ENCODE assay signal across 17 cellular contexts in the genomic region with DNA sequence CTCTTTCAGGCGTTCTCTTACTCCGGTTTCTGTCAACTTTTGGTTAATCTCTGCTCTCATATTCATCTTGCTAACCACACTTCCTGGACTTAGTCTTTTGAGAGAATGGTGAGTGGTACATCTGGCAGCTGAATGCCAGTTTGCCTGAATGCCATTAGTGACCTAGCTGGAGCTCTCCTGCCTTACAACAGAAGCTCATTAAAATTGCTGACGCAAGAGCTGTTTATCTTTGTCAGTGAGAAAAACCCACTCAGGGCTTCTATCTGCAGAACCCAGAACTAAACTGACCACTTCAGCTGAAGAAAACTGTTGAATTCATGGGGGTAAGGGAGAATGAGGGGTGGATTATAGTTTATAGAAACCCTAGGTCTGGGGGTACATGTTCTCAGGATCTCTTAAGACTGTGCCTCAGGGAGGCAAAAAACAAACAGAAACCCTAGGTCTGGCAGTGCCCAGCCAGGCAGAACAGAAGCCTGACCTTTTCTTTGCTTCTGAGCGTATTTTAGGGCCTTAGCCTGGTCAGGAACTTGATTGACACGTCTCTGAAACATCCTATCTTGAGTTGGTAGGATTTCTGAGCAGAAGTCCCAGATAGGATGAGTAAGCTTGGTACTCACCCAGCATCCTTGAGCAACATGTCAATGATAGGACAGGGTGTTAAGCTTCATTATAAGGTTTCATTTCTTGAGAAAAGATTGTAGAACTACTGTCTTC. TPM values are rescaled to one million over a fixed set of nuclear protein-coding genes. Genes with fewer than 3 reads are reported as not detected.
DNase-seq lines count a peak whose midpoint lies in the region; ATAC-seq, FAIRE-seq and TF ChIP-seq lines count a peak whose summit lies in the region.
"Had no signal": no experiment of that assay in that cellular context is flagged by ENCODE, and none has a peak within 500 bp of the region (broad histone marks: within the 10 kb centered on the region; RNA-seq: fewer than 3 reads in every experiment).

No MANE protein-coding gene starts in this region.

- no peaks in the 10 kb centered on the region for H3K9me3 ChIP-seq in HepG2 (ENCODE audit: low read length)
- H3K9me3 ChIP-seq: body of pancreas had no signal

- no TSS peak for BruUV-seq in HepG2 (replicated peaks; lab: Mats Ljungman, UMichigan)

- FAIRE-seq in HepG2 (lab: Jason Lieb, UNC), result no peak
- FAIRE-seq: G401.6, keratinocyte had no signal

- no peak for ATAC-seq in HepG2
- ATAC-seq: body of pancreas; esophagus mucosa; naive thymus-derived CD8-positive, alpha-beta T cell; stimulated activated effector memory CD8-positive, alpha-beta T cell treated with anti-CD3 and anti-CD28 coated beads, Interleukin-12 subunit alpha, Interleukin-12 subunit beta, amount 100 ng/mL, for 72 hours had no signal

- TF ChIP-seq EP300 in HepG2 (IDR thresholded peaks at IDR 0.05; ENCODE audit: low read depth in 2 of 2, low read length in 2 of 2), result no peak
- TF ChIP-seq EP300 in HepG2 (CRISPR knock-in tag; IDR thresholded peaks at IDR 0.05; ENCODE audit: borderline replicate concordance), result no peak

- intact Hi-C loops in HepG2 (cut with micrococcal nuclease; ENCODE audit: unreplicated experiment), result no loop called here

- H3K79me2 ChIP-seq in HepG2 (ENCODE audit: insufficient read depth, low read length), result no peaks in the 10 kb centered on the region

- peaks cover 4 to 5% of the 10 kb centered on the region in 2 experiments; a peak in 2 of 5 replicates for H3K36me3 ChIP-seq in HepG2 (replicated peaks in 1 of 2; ENCODE audit: control insufficient read depth in 1 of 2, insufficient read depth in 2 of 2, low read length in 2 of 2)

- H3K4me3 ChIP-seq in HepG2 (replicated peaks in 1 of 3; ENCODE audit: insufficient read depth in 1 of 3, low read depth in 2 of 3, low read length in 3 of 3), result no peak overlapping the region
- H3K4me3 ChIP-seq: body of pancreas had no signal

- no peaks in the 10 kb centered on the region for H3K27me3 ChIP-seq in HepG2 (ENCODE audit: control insufficient read depth in 1 of 2, insufficient read depth in 2 of 2, low read length in 2 of 2)
- H3K27me3 ChIP-seq: body of pancreas had no signal

- peaks cover 16% of the 10 kb centered on the region; the same call in 1 of the 2 replicates for H3K4me1 ChIP-seq in HepG2 (ENCODE audit: insufficient read depth, low read length)
- H3K4me1 ChIP-seq: body of pancreas had no signal

- H3K27ac ChIP-seq in temporal lobe (ENCODE audit: low read depth, low read length), result peak overlapping the region; percentile 39
- H3K27ac ChIP-seq in HepG2 (ENCODE audit: extremely low read length, insufficient read depth, low read length), result no peak overlapping the region
- H3K27ac ChIP-seq: body of pancreas had no signal

- 93% methylated on average over 5 of the region's 5 CpGs for WGBS in HepG2 (ENCODE audit: low lambda C conversion rate)

- no peak overlapping the region for H3K9ac ChIP-seq in HepG2 (ENCODE audit: insufficient read depth, low read depth, low read length)

- no peak for TF ChIP-seq RAD21 in HepG2 (CRISPR knock-in tag; IDR thresholded peaks at IDR 0.05)

- H3K4me2 ChIP-seq in HepG2 (ENCODE audit: low read depth, low read length), result no peak overlapping the region

- in situ Hi-C loops in SK-MEL-5 (cut with HindIII; ENCODE audit: low pct_unique_long_range_greater_than_20kb, low sequenced_read_pairs), result no loop called here
- in situ Hi-C loops in HepG2 (cut with HindIII; ENCODE audit: extremely low pct_ligation_motif_present, low pct_unique_long_range_greater_than_20kb), result no loop called here

- CTCF ChIA-PET in HepG2 (lab: Yijun Ruan, JAX; ENCODE audit: low intra/inter-chr PET ratio, low total read pairs), result no interaction called here

- no peak overlapping the region for H2AFZ ChIP-seq in HepG2 (ENCODE audit: low read length)

- DNase-seq in NOMO-1 treated with DMSO at 0.1 percent for 48 hours (lab: John Stamatoyannopoulos, UW; ENCODE audit: unreplicated experiment), result peak; percentile 16
- no peak for DNase-seq in NOMO-1 (lab: John Stamatoyannopoulos, UW; ENCODE audit: unreplicated experiment in 2 of 2)
- DNase-seq in SK-MEL-5 (ENCODE audit: low read depth, low spot score), result peak; percentile 25
- peak; percentile 31 for DNase-seq in fibroblast of peridontal ligament (ENCODE audit: extremely low read depth)
- no peak for DNase-seq in SW480 (ENCODE audit: low spot score)
- DNase-seq in HepG2 (ENCODE audit: low spot score), result no peak
- DNase-seq in hippocampal formation (lab: John Stamatoyannopoulos, UW), result no peak
- DNase-seq: ACHN; body of pancreas; H7; naive thymus-derived CD8-positive, alpha-beta T cell; NCI-H1048 had no signal

- TF ChIP-seq CTCF in HepG2 (CRISPR knock-in tag; IDR thresholded peaks at IDR 0.05), result no peak

- H4K20me1 ChIP-seq in HepG2 (ENCODE audit: insufficient read depth, low read length), result no peaks in the 10 kb centered on the region

- POLR2A ChIA-PET in HepG2 (lab: Yijun Ruan, JAX), result no interaction called here

- TF ChIP-seq POLR2A in HepG2 (IDR thresholded peaks at IDR 0.05; ENCODE audit: insufficient read depth in 1 of 2, low read depth in 2 of 2, low read length in 2 of 2), result no peak

TF ChIP-seq in HepG2, 621 proteins besides CTCF, POLR2A, EP300 and RAD21 (continues in another document):
- TF ChIP-seq ARHGAP35 (CRISPR knock-in tag; IDR thresholded peaks at IDR 0.05; ENCODE audit: borderline replicate concordance), result no peak
- TF ChIP-seq ZSCAN9 (CRISPR knock-in tag; IDR thresholded peaks at IDR 0.05; ENCODE audit: borderline replicate concordance), result no peak
- TF ChIP-seq MXD4 (CRISPR knock-in tag; IDR thresholded peaks at IDR 0.05), result no peak
- TF ChIP-seq MZF1 (CRISPR knock-in tag; IDR thresholded peaks at IDR 0.05; ENCODE audit: borderline replicate concordance), result no peak
- no peak for TF ChIP-seq HHEX (CRISPR knock-in tag; IDR thresholded peaks at IDR 0.05)
- no peak for TF ChIP-seq ZNF569 (CRISPR knock-in tag; IDR thresholded peaks at IDR 0.05; ENCODE audit: borderline replicate concordance)
- TF ChIP-seq, protein P1, sequence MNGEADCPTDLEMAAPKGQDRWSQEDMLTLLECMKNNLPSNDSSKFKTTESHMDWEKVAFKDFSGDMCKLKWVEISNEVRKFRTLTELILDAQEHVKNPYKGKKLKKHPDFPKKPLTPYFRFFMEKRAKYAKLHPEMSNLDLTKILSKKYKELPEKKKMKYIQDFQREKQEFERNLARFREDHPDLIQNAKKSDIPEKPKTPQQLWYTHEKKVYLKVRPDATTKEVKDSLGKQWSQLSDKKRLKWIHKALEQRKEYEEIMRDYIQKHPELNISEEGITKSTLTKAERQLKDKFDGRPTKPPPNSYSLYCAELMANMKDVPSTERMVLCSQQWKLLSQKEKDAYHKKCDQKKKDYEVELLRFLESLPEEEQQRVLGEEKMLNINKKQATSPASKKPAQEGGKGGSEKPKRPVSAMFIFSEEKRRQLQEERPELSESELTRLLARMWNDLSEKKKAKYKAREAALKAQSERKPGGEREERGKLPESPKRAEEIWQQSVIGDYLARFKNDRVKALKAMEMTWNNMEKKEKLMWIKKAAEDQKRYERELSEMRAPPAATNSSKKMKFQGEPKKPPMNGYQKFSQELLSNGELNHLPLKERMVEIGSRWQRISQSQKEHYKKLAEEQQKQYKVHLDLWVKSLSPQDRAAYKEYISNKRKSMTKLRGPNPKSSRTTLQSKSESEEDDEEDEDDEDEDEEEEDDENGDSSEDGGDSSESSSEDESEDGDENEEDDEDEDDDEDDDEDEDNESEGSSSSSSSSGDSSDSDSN (CRISPR knock-in tag; IDR thresholded peaks at IDR 0.05), result no peak
- TF ChIP-seq ZNF446 (CRISPR knock-in tag; IDR thresholded peaks at IDR 0.05), result no peak
- TF ChIP-seq ZNF720 (CRISPR knock-in tag; IDR thresholded peaks at IDR 0.05), result no peak
- no peak for TF ChIP-seq ZNF225 (CRISPR knock-in tag; IDR thresholded peaks at IDR 0.05)
- TF ChIP-seq EEA1 (CRISPR knock-in tag; IDR thresholded peaks at IDR 0.05; ENCODE audit: borderline replicate concordance), result no peak

RNA-seq across cellular contexts. Expression of gene YWHAH, which starts 52.8 kb away (rescaled TPM):
- total RNA-seq in SK-MEL-5 (2014; rRNA removed; shearing (Covaris generic)), result 130 and 140 TPM in 2 replicates
- polyA plus RNA-seq in SK-MEL-5 (2015; cell fraction: cytosol; rRNA removed), result 158 and 164 TPM in 2 replicates
- polyA plus RNA-seq in SK-MEL-5 (2015; cell fraction: nucleus; rRNA removed), result 27.7 and 29.7 TPM in 2 replicates
- 175 TPM for total RNA-seq in temporal lobe
- total RNA-seq in HepG2 (2016; rRNA removed; fragmentation: Illumina TruSeq; extraction: Trizol), result 92.7 and 112 TPM in 2 replicates
- 20.0 and 24.6 TPM in 2 replicates for total RNA-seq in HepG2 (2016; cell fraction: cytosol; rRNA removed; fragmentation: Illumina TruSeq; extraction: Trizol; ENCODE audit: low read depth)
- 93.8 and 101 TPM in 2 replicates for total RNA-seq in HepG2 (2016; cell fraction: insoluble cytoplasmic fraction; rRNA removed; fragmentation: Illumina TruSeq; extraction: Trizol)
- total RNA-seq in HepG2 (2016; cell fraction: membrane; rRNA removed; fragmentation: Illumina TruSeq; extraction: Trizol), result 56.3 and 62.2 TPM in 2 replicates
- 30.2 and 35.4 TPM in 2 replicates for total RNA-seq in HepG2 (2016; cell fraction: nucleus; rRNA removed; fragmentation: Illumina TruSeq; extraction: Trizol)
- polyA plus RNA-seq in HepG2 (2011; rRNA removed), result 35.6 and 40.9 TPM in 2 replicates
- 38.6 and 45.7 TPM in 2 replicates for polyA plus RNA-seq in HepG2 (2011; cell fraction: cytosol; rRNA removed)
- polyA plus RNA-seq in HepG2 (2011; cell fraction: nucleus; rRNA removed), result 17.5 and 20.3 TPM in 2 replicates
- 78.8 and 95.2 TPM in 2 replicates for polyA plus RNA-seq in HepG2 (2012)
- polyA plus RNA-seq in HepG2 (2016; cell fraction: cytosol; fragmentation: Illumina TruSeq; extraction: Trizol; ENCODE audit: low read depth), result 19.0 and 24.6 TPM in 2 replicates
- polyA plus RNA-seq in HepG2 (2016; cell fraction: insoluble cytoplasmic fraction; fragmentation: Illumina TruSeq; extraction: Trizol; ENCODE audit: low read depth), result 117 and 129 TPM in 2 replicates
- polyA plus RNA-seq in HepG2 (2016; cell fraction: membrane; fragmentation: Illumina TruSeq; extraction: Trizol; ENCODE audit: low read depth), result 43.9 and 52.9 TPM in 2 replicates
- polyA plus RNA-seq in HepG2 (2016; cell fraction: nucleus; fragmentation: Illumina TruSeq; extraction: Trizol; ENCODE audit: insufficient read depth, low read depth), result 57.2 and 66.4 TPM in 2 replicates
- 18.0 and 27.7 TPM in 2 replicates for polyA minus RNA-seq in HepG2 (2011; rRNA and poly(A)+ RNA removed; ENCODE audit: low replicate concordance)
- polyA minus RNA-seq in HepG2 (2011; cell fraction: cytosol; rRNA and poly(A)+ RNA removed), result 24.6 and 31.3 TPM in 2 replicates
- 12.7 and 18.4 TPM in 2 replicates for polyA minus RNA-seq in HepG2 (2011; cell fraction: nucleus; rRNA and poly(A)+ RNA removed)

Comparison
In these comparisons a context has a peak if more than half of its experiments do, and no peak if none do; other contexts are left out.
1. DNase-seq: peak in NOMO-1 treated with DMSO at 0.1 percent for 48 hours (single experiment), SK-MEL-5 (single experiment) and fibroblast of peridontal ligament (single experiment); none in NOMO-1 (0 of 2), SW480 (single experiment), HepG2 (single experiment) and hippocampal formation (0 of 2).